In the genomic region with DNA sequence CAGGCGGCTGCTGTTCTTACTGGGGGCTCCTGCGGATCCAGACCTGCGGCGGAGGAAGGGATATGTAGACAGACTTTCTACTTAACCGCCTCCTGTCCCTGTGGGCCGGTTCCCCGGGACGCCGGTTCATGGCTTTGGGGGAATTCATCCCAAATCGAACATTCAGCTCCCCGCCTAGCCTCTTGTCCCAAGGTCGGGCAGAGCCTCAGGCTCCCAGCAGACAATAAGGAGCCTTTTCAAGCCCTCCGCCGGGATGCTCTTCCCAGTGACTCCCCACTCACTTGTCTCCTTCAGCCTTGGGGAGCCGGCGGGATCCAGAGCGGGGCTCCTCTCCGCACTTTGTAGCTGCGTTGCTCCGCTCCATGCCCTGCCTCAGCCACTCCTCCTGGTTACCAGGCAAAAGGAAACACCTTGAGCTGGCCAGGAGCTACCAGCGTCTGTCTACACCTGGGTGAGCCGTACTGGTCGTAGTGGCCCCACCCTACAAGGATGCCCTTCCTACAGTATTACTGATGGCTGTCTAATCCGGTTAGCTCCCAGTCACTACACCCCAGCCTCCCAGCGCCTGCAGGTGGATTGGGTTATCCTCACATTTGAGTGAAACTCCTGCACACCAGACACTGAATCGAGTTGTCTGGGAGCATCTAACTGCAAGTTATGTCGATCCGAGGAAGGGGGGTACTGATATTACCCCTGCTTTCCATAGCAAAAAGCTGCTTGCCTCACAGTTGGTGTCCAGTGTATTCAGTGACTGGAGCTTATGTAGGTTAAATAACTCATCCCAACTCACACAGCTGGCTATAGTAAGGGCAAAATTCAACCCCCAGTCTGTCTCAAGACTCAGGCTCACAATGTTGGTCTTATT, we compare ENCODE assay signal across 7 cellular contexts. TPM values are rescaled to one million over a fixed set of nuclear protein-coding genes. Genes with fewer than 3 reads are reported as not detected.
DNase-seq lines count a peak whose midpoint lies in the region; ATAC-seq and TF ChIP-seq lines count a peak whose summit lies in the region.

A gene with protein sequence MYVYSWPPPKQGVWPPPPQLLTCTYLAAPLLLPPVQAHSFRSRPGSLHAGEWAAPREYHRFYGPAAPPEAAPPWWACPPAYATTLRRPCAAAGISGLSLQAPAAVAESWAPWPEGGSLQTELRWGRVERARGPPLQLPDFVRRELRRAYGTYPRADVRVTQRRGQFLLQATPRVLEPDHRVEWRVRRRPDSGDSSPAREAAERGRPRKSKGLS (minus strand): TSS at position 439 of the 865 bp plus-strand sequence. CDS start 450 bp downstream, outside the sequence.

- DNase-seq in H7 (no peak), RKO (ENCODE audit: low spot score) (peak; percentile 27), epithelial cell of esophagus (ENCODE audit: low read depth) (peak; percentile 73), osteoblast (ENCODE audit: insufficient read length, low spot score, missing footprints) (peak; percentile 72), NCI-H187 (lab: John Stamatoyannopoulos, UW) (no peak), dedifferentiated amniotic fluid mesenchymal stem cell (ENCODE audit: extremely low spot score) (no peak)

- peaks cover 32% of the 10 kb centered on the region for H3K4me1 ChIP-seq in osteoblast (ENCODE audit: insufficient read depth, low read length)

- no peak for TF ChIP-seq CTCF in epithelial cell of esophagus (IDR thresholded peaks at IDR 0.05; ENCODE audit: insufficient read depth, low read depth, low read length, missing control alignments)
- no peak for TF ChIP-seq CTCF in osteoblast (IDR thresholded peaks at IDR 0.05; ENCODE audit: extremely low read depth, low read depth, low read length)

- no peaks in the 10 kb centered on the region for H3K79me2 ChIP-seq in osteoblast (ENCODE audit: insufficient read depth, low read length)

- H3K36me3 ChIP-seq in H7 (replicated peaks; ENCODE audit: control insufficient read depth, insufficient read depth, low read length) (peaks cover 6% of the 10 kb centered on the region), osteoblast (ENCODE audit: insufficient read depth, low read length) (no peaks in the 10 kb centered on the region)

- no peak within 1 kb of the TSS for H3K27ac ChIP-seq in osteoblast (ENCODE audit: low read depth, low read length)

- peak within 1 kb of the TSS; percentile 95 for H3K4me2 ChIP-seq in osteoblast (ENCODE audit: insufficient read depth, low read length)

- no peak for ATAC-seq in GM18498 (IDR thresholded peaks at IDR 0.05; ENCODE audit: unreplicated experiment)

- no peaks in the 10 kb centered on the region; the same call in 1 of the 2 replicates for H3K27me3 ChIP-seq in H7 (ENCODE audit: control insufficient read depth, insufficient read depth, low read length)
- H3K27me3 ChIP-seq in osteoblast (ENCODE audit: insufficient read depth, low read length) = no peaks in the 10 kb centered on the region

- H4K20me1 ChIP-seq in osteoblast (ENCODE audit: insufficient read depth, low read length) = no peaks in the 10 kb centered on the region

- H3K9me3 ChIP-seq in osteoblast (ENCODE audit: low read depth, low read length) = no peaks in the 10 kb centered on the region

- H2AFZ ChIP-seq in osteoblast (ENCODE audit: low read length) = peak within 1 kb of the TSS; percentile 95

- H3K4me3 ChIP-seq in H7 (ENCODE audit: insufficient read depth, low read depth, low read length) (peak within 1 kb of the TSS; percentile 72), epithelial cell of esophagus (ENCODE audit: low read length) (peak within 1 kb of the TSS; percentile 99), osteoblast (ENCODE audit: insufficient read depth, low read length) (peak within 1 kb of the TSS; percentile 86)

RNA-seq across cellular contexts. Expression of the gene that starts here (rescaled TPM):
- 0.30 and 0.45 TPM in 2 replicates for total RNA-seq in H7 (2014; rRNA removed; shearing (Covaris generic))
- total RNA-seq in osteoblast = not detected in 2 replicates

Comparison
In these comparisons a context has a peak if more than half of its experiments do, and no peak if none do; other contexts are left out.
1. Peak in DNase-seq, H3K4me3 ChIP-seq and H3K4me2 ChIP-seq in osteoblast; RNA of the gene not detected or under 1 TPM.
2. DNase-seq: peak in RKO (single experiment) and epithelial cell of esophagus (single experiment); none in H7 (single experiment), NCI-H187 (0 of 2) and dedifferentiated amniotic fluid mesenchymal stem cell (single experiment).
3. Peak in every context shown above with its lines, with median percentiles within 50 percentile points of each other: H3K4me3 ChIP-seq.